8 cellular contexts compared by ENCODE assay signal in genomic region chr1:26035959-26036755, GRCh38. TPM values are rescaled to one million over a fixed set of nuclear protein-coding genes. Genes with fewer than 3 reads are reported as not detected.
DNase-seq lines count a peak whose midpoint lies in the region; ATAC-seq, FAIRE-seq and TF ChIP-seq lines count a peak whose summit lies in the region.

No MANE protein-coding gene starts in this region.

- H3K9ac ChIP-seq in kidney (ENCODE audit: low read length in 2 of 2) = peak overlapping the region; percentile 59 to 93

- H3K27ac ChIP-seq in kidney (ENCODE audit: low read depth in 2 of 2, low read length in 2 of 2) = peak overlapping the region; percentile 83 to 86

- H3K36me3 ChIP-seq in kidney (ENCODE audit: control insufficient read depth in 1 of 2, insufficient read depth in 2 of 2, low read length in 2 of 2) = no peaks in the 10 kb centered on the region

- no peaks in the 10 kb centered on the region for H3K9me3 ChIP-seq in kidney (ENCODE audit: control insufficient read depth in 1 of 2, low read length in 2 of 2)

- peak; percentile 38 to 88 for DNase-seq in NCI-H526 (lab: John Stamatoyannopoulos, UW)
- DNase-seq in NCI-H526 treated with DMSO at 0.1 percent for 48 hours (lab: John Stamatoyannopoulos, UW) = no peak
- DNase-seq in NCI-H128 (lab: John Stamatoyannopoulos, UW; ENCODE audit: unreplicated experiment) = peak; percentile 78
- DNase-seq in cerebellar cortex (ENCODE audit: low spot score) = peak; percentile 76
- DNase-seq in kidney = peak; percentile 96
- DNase-seq in stimulated activated CD4-positive, alpha-beta T cell treated with anti-CD3 and anti-CD28 coated beads, Interleukin-12 subunit alpha, Interleukin-12 subunit beta, amount 100 ng/mL, for 48 hours (ENCODE audit: low read depth in 2 of 3, low spot score in 1 of 3) = peak; percentile 50 to 85 (median 67)

- H3K4me1 ChIP-seq in kidney (ENCODE audit: control insufficient read depth in 1 of 2, insufficient read depth in 1 of 2, low read depth in 1 of 2, low read length in 2 of 2) = peaks cover 7 to 9% of the 10 kb centered on the region in 2 donors

- peak; percentile 57 for ATAC-seq in HG02763 (IDR thresholded peaks at IDR 0.05; ENCODE audit: unreplicated experiment)
- peak; percentile 67 to 73 for ATAC-seq in activated CD4-positive, CD25-positive, alpha-beta regulatory T cell treated with anti-CD3 and anti-CD28 coated beads, Interleukin-2, amount 50 U/mL, for 24 hours

- TF ChIP-seq CTCF in kidney (IDR thresholded peaks at IDR 0.05; ENCODE audit: borderline replicate concordance, extremely low read depth, insufficient read depth) = peak; percentile 100

- no peak for FAIRE-seq in kidney (lab: Jason Lieb, UNC)

- intact Hi-C loops in kidney (cut with DNase I) = no loop called here

- peak overlapping the region; percentile 83 to 89 for H3K4me3 ChIP-seq in kidney (ENCODE audit: low read length in 2 of 2)

RNA-seq across cellular contexts. Expression of gene SLC30A2, which starts 9.8 kb away (rescaled TPM):
- total RNA-seq in kidney = 34.4 TPM
- polyA plus RNA-seq in kidney (ENCODE audit: insufficient read depth, low read depth, low replicate concordance) = 26.8 TPM

RNA-seq across cellular contexts. Expression of gene EXTL1, which starts 14.6 kb away (rescaled TPM):
- 0.28 TPM for total RNA-seq in kidney
- 0.45 TPM for polyA plus RNA-seq in kidney (ENCODE audit: insufficient read depth, low read depth, low replicate concordance)

RNA-seq across cellular contexts. Expression of gene TRIM63, which starts 31.3 kb away (rescaled TPM):
- total RNA-seq in kidney = 0.82 TPM
- polyA plus RNA-seq in kidney (ENCODE audit: insufficient read depth, low read depth, low replicate concordance) = 3.3 TPM

RNA-seq across cellular contexts. Expression of gene PAFAH2, which starts 38.3 kb away (rescaled TPM):
- total RNA-seq in kidney = 23.5 TPM
- polyA plus RNA-seq in kidney (ENCODE audit: insufficient read depth, low read depth, low replicate concordance) = 21.0 TPM
